ENCODE assay signal across 12 cellular contexts in the genomic region with DNA sequence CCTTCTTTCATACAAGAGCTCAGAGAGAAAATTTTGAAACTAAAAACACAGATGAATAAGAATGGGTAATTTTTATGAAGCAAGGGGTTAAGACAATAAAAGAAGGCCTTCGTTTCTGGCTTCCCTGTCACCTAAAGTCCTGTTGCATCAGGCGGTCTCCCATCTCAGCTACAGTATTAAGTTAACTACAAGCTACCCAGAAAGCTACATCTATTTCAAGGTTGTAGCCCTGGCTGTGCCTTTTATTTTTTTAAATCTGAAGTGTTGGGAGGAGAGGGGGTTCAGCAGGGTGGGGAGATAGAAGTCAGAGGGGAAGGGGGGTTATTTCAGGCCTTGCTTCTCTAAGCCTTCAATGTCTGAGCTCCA.
DNase-seq lines count a peak whose midpoint lies in the region; ATAC-seq, FAIRE-seq and TF ChIP-seq lines count a peak whose summit lies in the region.
"Had no signal": no experiment of that assay in that cellular context is flagged by ENCODE, and none has a peak within 500 bp of the region (broad histone marks: within the 10 kb centered on the region; RNA-seq: fewer than 3 reads in every experiment).

No MANE protein-coding gene starts in this region.

- no peaks in the 10 kb centered on the region for H3K9me3 ChIP-seq in SK-N-MC (ENCODE audit: low read depth, low read length)
- H3K9me3 ChIP-seq in keratinocyte (ENCODE audit: control insufficient read depth, low read depth, low read length), result no peaks in the 10 kb centered on the region
- H3K9me3 ChIP-seq in stomach, result no peaks in the 10 kb centered on the region
- H3K9me3 ChIP-seq in MM.1S (replicated peaks; ENCODE audit: insufficient read depth, low read length), result no peaks in the 10 kb centered on the region

- H3K27me3 ChIP-seq in keratinocyte (ENCODE audit: control insufficient read depth, extremely low read depth, insufficient read depth, low read length), result no peaks in the 10 kb centered on the region
- H3K27me3 ChIP-seq in stomach, result no peaks in the 10 kb centered on the region
- no peaks in the 10 kb centered on the region for H3K27me3 ChIP-seq in MM.1S (replicated peaks; ENCODE audit: insufficient read depth, low read length)

- H2AFZ ChIP-seq in keratinocyte (ENCODE audit: control insufficient read depth, low read length) (peak overlapping the region; percentile 1), MM.1S (ENCODE audit: low read length) (no peak overlapping the region)

- no peak for FAIRE-seq in keratinocyte (lab: Jason Lieb, UNC)
- FAIRE-seq: A204.1 had no signal

- 73 to 85% (median 75%) methylated on average over 2 of the region's 2 CpGs for WGBS in stomach, 5 donors

- DNase-seq in T-helper 1 cell (no peak), SK-N-MC (ENCODE audit: low read depth, low spot score) (no peak), keratinocyte (ENCODE audit: low read depth, low spot score) (no peak), stomach (no peak), MM.1S (no peak), SKM-1 (lab: John Stamatoyannopoulos, UW; ENCODE audit: unreplicated experiment) (no peak)
- DNase-seq: activated gamma-delta T cell treated with Interleukin-2 at 50 U/mL for 16 hours, NCI-H1105 treated with DMSO at 0.1 percent for 48 hours, NCI-H524 treated with DMSO at 0.1 percent for 48 hours had no signal

- intact Hi-C loops in stomach (cut with DNase I; ENCODE audit: low total_unique reads), result no loop called here

- H3K9me2 ChIP-seq in MM.1S (replicated peaks; ENCODE audit: insufficient read depth, low read length), result no peaks in the 10 kb centered on the region

- H3K36me3 ChIP-seq in SK-N-MC (ENCODE audit: insufficient read depth, low read length) (no peaks in the 10 kb centered on the region), keratinocyte (ENCODE audit: control insufficient read depth in 2 of 2, extremely low read depth in 1 of 2, insufficient read depth in 2 of 2, low read length in 2 of 2) (no peaks in the 10 kb centered on the region), stomach (no peaks in the 10 kb centered on the region), MM.1S (replicated peaks; ENCODE audit: insufficient read depth, low read length) (no peaks in the 10 kb centered on the region)

- H3K27ac ChIP-seq in SK-N-MC, result peak overlapping the region; percentile 92
- peak overlapping the region; percentile 85 for H3K27ac ChIP-seq in keratinocyte (ENCODE audit: control insufficient read depth, insufficient read depth, low read length)
- peak overlapping the region in 4 of 5 donors; percentile 50 to 76 (median 62) for H3K27ac ChIP-seq in stomach
- H3K27ac ChIP-seq in MM.1S (ENCODE audit: low read length), result no peak overlapping the region

- no peaks in the 10 kb centered on the region for H4K20me1 ChIP-seq in keratinocyte (ENCODE audit: control insufficient read depth, extremely low read depth, insufficient read depth, low read length)
- no peaks in the 10 kb centered on the region for H4K20me1 ChIP-seq in MM.1S (ENCODE audit: insufficient read depth, low read length)

- peaks cover 6% of the 10 kb centered on the region for H3K9me3 Mint-ChIP-seq in T-helper 1 cell treated with Interleukin-12 subunit alpha and Interleukin-12 subunit beta and Interleukin-4 antibody, amounts not matched to agents 30 μg/mL and 1 μg/mL, for 36 hours

- peaks cover 10% of the 10 kb centered on the region for H3K36me3 Mint-ChIP-seq in T-helper 1 cell treated with Interleukin-12 subunit alpha and Interleukin-12 subunit beta and Interleukin-4 antibody, amounts not matched to agents 30 μg/mL and 1 μg/mL, for 36 hours (ENCODE audit: low read depth)

- H3K27me3 Mint-ChIP-seq in T-helper 1 cell treated with Interleukin-12 subunit alpha and Interleukin-12 subunit beta and Interleukin-4 antibody, amounts not matched to agents 30 μg/mL and 1 μg/mL, for 36 hours (ENCODE audit: low read depth), result no peaks in the 10 kb centered on the region

- H3K4me3 ChIP-seq in SK-N-MC, result peak overlapping the region; percentile 53
- H3K4me3 ChIP-seq in keratinocyte (ENCODE audit: control insufficient read depth in 2 of 3, extremely low read depth in 1 of 3, insufficient read depth in 2 of 3, low read depth in 1 of 3, low read length in 3 of 3), result no peak overlapping the region
- H3K4me3 ChIP-seq in stomach, result no peak overlapping the region
- H3K4me3 ChIP-seq in MM.1S (ENCODE audit: low read length), result no peak overlapping the region

- H3K79me2 ChIP-seq in keratinocyte (ENCODE audit: control insufficient read depth, insufficient read depth, low read length) (no peaks in the 10 kb centered on the region), MM.1S (ENCODE audit: low read length) (no peaks in the 10 kb centered on the region)

- peaks cover 30% of the 10 kb centered on the region for H3K4me1 Mint-ChIP-seq in T-helper 1 cell treated with Interleukin-12 subunit alpha and Interleukin-12 subunit beta and Interleukin-4 antibody, amounts not matched to agents 30 μg/mL and 1 μg/mL, for 36 hours (ENCODE audit: low read depth)

- TF ChIP-seq POLR2A in stomach (IDR thresholded peaks at IDR 0.05), result no peak

- TF ChIP-seq CTCF in keratinocyte (optimal IDR thresholded peaks at IDR 0.05 in 1 of 3, IDR thresholded peaks at IDR 0.05 in 1 of 3, conservative IDR thresholded peaks at IDR 0.05 in 1 of 3; ENCODE audit: extremely low read depth in 1 of 3, insufficient read depth in 2 of 3, low read length in 3 of 3), result no peak
- no peak for TF ChIP-seq CTCF in stomach (IDR thresholded peaks at IDR 0.05)
- no peak for TF ChIP-seq CTCF in MM.1S (IDR thresholded peaks at IDR 0.05; ENCODE audit: low read length)

- peak overlapping the region; percentile 89 for H3K27ac Mint-ChIP-seq in T-helper 1 cell treated with Interleukin-12 subunit alpha and Interleukin-12 subunit beta and Interleukin-4 antibody, amounts not matched to agents 30 μg/mL and 1 μg/mL, for 36 hours

- H3K4me2 ChIP-seq in keratinocyte (ENCODE audit: control insufficient read depth, extremely low read depth, insufficient read depth, low read depth, low read length), result peak overlapping the region; percentile 55
- H3K4me2 ChIP-seq in MM.1S (ENCODE audit: low read depth, low read length), result no peak overlapping the region

- TF ChIP-seq EP300 in stomach (IDR thresholded peaks at IDR 0.05), result no peak

- H3K4me3 Mint-ChIP-seq in T-helper 1 cell treated with Interleukin-12 subunit alpha and Interleukin-12 subunit beta and Interleukin-4 antibody, amounts not matched to agents 30 μg/mL and 1 μg/mL, for 36 hours, result no peak overlapping the region

- dilution Hi-C loops in keratinocyte (cut with MboI; ENCODE audit: extremely low pct_ligation_motif_present, low sequenced_read_pairs), result no loop called here

- H3K4me1 ChIP-seq in keratinocyte (ENCODE audit: control insufficient read depth, extremely low read depth, insufficient read depth, low read length), result peaks cover 38% of the 10 kb centered on the region
- peaks cover 12 to 24% (median 20%) of the 10 kb centered on the region in 4 donors for H3K4me1 ChIP-seq in stomach
- no peaks in the 10 kb centered on the region for H3K4me1 ChIP-seq in MM.1S (ENCODE audit: low read length)

- H3K9ac ChIP-seq in SK-N-MC (ENCODE audit: insufficient read length), result peak overlapping the region; percentile 61
- H3K9ac ChIP-seq in keratinocyte (ENCODE audit: control insufficient read depth, extremely low read depth, insufficient read depth, low read length), result peak overlapping the region; percentile 33
- no peak overlapping the region for H3K9ac ChIP-seq in MM.1S (ENCODE audit: low read length)

- ATAC-seq in HG02870 (IDR thresholded peaks at IDR 0.05; ENCODE audit: unreplicated experiment), result no peak

- H3K9me1 ChIP-seq in keratinocyte (ENCODE audit: control insufficient read depth, extremely low read depth, insufficient read depth, low read length), result peaks cover 3% of the 10 kb centered on the region

- no peaks in the 10 kb centered on the region for H3F3A ChIP-seq in MM.1S (ENCODE audit: insufficient read depth, low read length)
